In genomic region chr4:87851332-87851731, GRCh38 we compare ENCODE assay signal across 1 cellular context.
TF ChIP-seq lines count a peak whose summit lies in the region.

No MANE protein-coding gene starts in this region.

TF ChIP-seq in endothelial cell of umbilical vein, 7 proteins besides CTCF, POLR2A, EP300 and RAD21:
- TF ChIP-seq FOS (IDR thresholded peaks at IDR 0.05; ENCODE audit: borderline replicate concordance, insufficient read depth, low read length) (no peak), MYC (IDR thresholded peaks at IDR 0.05; ENCODE audit: low read depth, low read length) (no peak), POLR2AphosphoS5 (IDR thresholded peaks at IDR 0.05; ENCODE audit: insufficient read depth, low read depth, low read length) (no peak), JUN (IDR thresholded peaks at IDR 0.05; ENCODE audit: borderline replicate concordance, insufficient read depth, insufficient read length, low read depth) (no peak), EZH2 (IDR thresholded peaks at IDR 0.05; ENCODE audit: borderline replicate concordance, low read depth, low read length, severe bottlenecking) (no peak), GATA2 (IDR thresholded peaks at IDR 0.05; ENCODE audit: insufficient read depth, insufficient read length, low read depth, low read length) (no peak)
- TF ChIP-seq, protein P1, sequence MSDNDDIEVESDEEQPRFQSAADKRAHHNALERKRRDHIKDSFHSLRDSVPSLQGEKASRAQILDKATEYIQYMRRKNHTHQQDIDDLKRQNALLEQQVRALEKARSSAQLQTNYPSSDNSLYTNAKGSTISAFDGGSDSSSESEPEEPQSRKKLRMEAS (IDR thresholded peaks at IDR 0.05; ENCODE audit: insufficient read depth, insufficient read length) = no peak
